ENCODE assay signal across 9 cellular contexts in the genomic region with DNA sequence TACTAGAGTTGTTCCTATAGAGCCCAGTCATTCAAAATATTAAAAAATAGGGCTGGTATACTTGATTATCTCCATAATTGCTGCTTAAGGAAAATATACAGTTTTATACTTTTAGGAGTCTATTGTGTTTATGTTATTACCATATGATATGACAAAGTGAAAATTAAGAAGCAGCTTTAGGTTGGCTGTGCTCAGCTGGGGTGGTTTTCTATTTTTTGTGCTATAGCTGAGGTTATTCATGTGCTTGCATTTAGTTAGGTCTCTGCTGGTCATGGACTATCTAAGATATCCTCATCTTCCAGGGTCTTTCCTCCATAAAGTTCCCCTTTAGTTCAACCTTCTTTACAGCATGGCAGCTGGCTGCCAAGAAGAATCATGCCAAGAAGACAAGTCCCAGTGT. TPM values are rescaled to one million over a fixed set of nuclear protein-coding genes. Genes with fewer than 3 reads are reported as not detected.
"Had no signal": no experiment of that assay in that cellular context is flagged by ENCODE, and none has a peak within 500 bp of the region (broad histone marks: within the 10 kb centered on the region; RNA-seq: fewer than 3 reads in every experiment).

No MANE protein-coding gene starts in this region.

- ATAC-seq: GM12878 had no signal

- DNase-seq: GDM1, GF-D8 had no signal

- H3K4me3 ChIP-seq: GM12878 had no signal

- FAIRE-seq: G401.6, GM12878, GM12891, GM12892, GM18507, GM19239 had no signal

RNA-seq across cellular contexts. Expression of a gene that starts 13.6 kb away (rescaled TPM):
- total RNA-seq: G401 had no signal
